Comparison of ENCODE assay signal across 1 cellular context in the genomic region with DNA sequence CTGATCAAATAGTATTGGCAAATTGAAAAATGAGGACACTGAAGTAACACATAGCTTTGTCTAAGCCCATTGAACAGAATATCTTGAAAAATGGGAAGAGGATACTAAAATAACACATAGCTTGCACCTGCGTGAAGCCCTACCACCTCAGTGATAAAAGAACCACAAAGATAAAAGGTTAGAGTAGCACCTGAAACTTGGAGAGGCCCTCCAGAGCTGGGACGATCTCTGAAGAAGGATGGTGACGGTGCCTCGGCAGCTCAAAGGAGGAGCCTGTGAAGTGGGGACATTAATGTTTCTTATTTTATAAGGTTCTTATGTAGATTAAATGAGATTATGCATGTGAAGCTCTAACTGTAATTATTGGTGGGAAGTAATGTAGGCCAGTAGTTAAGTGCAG.
TF ChIP-seq lines count a peak whose summit lies in the region.

No MANE protein-coding gene starts in this region.

TF ChIP-seq in WTC11, 78 proteins besides CTCF, POLR2A, EP300 and RAD21 (continued from another document):
- TF ChIP-seq, protein P1, sequence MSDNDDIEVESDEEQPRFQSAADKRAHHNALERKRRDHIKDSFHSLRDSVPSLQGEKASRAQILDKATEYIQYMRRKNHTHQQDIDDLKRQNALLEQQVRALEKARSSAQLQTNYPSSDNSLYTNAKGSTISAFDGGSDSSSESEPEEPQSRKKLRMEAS (CRISPR knock-in tag; IDR thresholded peaks at IDR 0.05), result no peak
- TF ChIP-seq, protein P2, sequence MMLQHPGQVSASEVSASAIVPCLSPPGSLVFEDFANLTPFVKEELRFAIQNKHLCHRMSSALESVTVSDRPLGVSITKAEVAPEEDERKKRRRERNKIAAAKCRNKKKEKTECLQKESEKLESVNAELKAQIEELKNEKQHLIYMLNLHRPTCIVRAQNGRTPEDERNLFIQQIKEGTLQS (CRISPR knock-in tag; conservative IDR thresholded peaks at IDR 0.05), result no peak
- no peak for TF ChIP-seq NR1H2 (CRISPR knock-in tag; IDR thresholded peaks at IDR 0.05)
- TF ChIP-seq, protein P3, sequence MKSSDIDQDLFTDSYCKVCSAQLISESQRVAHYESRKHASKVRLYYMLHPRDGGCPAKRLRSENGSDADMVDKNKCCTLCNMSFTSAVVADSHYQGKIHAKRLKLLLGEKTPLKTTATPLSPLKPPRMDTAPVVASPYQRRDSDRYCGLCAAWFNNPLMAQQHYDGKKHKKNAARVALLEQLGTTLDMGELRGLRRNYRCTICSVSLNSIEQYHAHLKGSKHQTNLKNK (CRISPR knock-in tag; IDR thresholded peaks at IDR 0.05), result no peak
- TF ChIP-seq GTF2I (CRISPR knock-in tag; conservative IDR thresholded peaks at IDR 0.05), result no peak
- no peak for TF ChIP-seq EMX1 (CRISPR knock-in tag; IDR thresholded peaks at IDR 0.05)
- TF ChIP-seq, protein P4, sequence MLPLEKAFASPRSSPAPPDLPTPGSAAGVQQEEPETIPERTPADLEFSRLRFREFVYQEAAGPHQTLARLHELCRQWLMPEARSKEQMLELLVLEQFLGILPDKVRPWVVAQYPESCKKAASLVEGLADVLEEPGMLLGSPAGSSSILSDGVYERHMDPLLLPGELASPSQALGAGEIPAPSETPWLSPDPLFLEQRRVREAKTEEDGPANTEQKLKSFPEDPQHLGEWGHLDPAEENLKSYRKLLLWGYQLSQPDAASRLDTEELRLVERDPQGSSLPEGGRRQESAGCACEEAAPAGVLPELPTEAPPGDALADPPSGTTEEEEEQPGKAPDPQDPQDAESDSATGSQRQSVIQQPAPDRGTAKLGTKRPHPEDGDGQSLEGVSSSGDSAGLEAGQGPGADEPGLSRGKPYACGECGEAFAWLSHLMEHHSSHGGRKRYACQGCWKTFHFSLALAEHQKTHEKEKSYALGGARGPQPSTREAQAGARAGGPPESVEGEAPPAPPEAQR (CRISPR knock-in tag; IDR thresholded peaks at IDR 0.05), result no peak
- TF ChIP-seq MYBL2 (CRISPR knock-in tag; IDR thresholded peaks at IDR 0.05), result no peak
- TF ChIP-seq, protein P5, sequence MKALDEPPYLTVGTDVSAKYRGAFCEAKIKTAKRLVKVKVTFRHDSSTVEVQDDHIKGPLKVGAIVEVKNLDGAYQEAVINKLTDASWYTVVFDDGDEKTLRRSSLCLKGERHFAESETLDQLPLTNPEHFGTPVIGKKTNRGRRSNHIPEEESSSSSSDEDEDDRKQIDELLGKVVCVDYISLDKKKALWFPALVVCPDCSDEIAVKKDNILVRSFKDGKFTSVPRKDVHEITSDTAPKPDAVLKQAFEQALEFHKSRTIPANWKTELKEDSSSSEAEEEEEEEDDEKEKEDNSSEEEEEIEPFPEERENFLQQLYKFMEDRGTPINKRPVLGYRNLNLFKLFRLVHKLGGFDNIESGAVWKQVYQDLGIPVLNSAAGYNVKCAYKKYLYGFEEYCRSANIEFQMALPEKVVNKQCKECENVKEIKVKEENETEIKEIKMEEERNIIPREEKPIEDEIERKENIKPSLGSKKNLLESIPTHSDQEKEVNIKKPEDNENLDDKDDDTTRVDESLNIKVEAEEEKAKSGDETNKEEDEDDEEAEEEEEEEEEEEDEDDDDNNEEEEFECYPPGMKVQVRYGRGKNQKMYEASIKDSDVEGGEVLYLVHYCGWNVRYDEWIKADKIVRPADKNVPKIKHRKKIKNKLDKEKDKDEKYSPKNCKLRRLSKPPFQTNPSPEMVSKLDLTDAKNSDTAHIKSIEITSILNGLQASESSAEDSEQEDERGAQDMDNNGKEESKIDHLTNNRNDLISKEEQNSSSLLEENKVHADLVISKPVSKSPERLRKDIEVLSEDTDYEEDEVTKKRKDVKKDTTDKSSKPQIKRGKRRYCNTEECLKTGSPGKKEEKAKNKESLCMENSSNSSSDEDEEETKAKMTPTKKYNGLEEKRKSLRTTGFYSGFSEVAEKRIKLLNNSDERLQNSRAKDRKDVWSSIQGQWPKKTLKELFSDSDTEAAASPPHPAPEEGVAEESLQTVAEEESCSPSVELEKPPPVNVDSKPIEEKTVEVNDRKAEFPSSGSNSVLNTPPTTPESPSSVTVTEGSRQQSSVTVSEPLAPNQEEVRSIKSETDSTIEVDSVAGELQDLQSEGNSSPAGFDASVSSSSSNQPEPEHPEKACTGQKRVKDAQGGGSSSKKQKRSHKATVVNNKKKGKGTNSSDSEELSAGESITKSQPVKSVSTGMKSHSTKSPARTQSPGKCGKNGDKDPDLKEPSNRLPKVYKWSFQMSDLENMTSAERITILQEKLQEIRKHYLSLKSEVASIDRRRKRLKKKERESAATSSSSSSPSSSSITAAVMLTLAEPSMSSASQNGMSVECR (CRISPR knock-in tag; IDR thresholded peaks at IDR 0.05; ENCODE audit: borderline replicate concordance), result no peak
- no peak for TF ChIP-seq ZNF423 (CRISPR knock-in tag; IDR thresholded peaks at IDR 0.05)
- TF ChIP-seq FOXP1 (CRISPR knock-in tag; IDR thresholded peaks at IDR 0.05; ENCODE audit: borderline replicate concordance), result no peak
- TF ChIP-seq TEAD1 (CRISPR knock-in tag; IDR thresholded peaks at IDR 0.05), result no peak
- no peak for TF ChIP-seq NR2C2 (CRISPR knock-in tag; IDR thresholded peaks at IDR 0.05)
